In genomic region chr10:69800665-69801064, GRCh38 we compare ENCODE assay signal across 13 cellular contexts. TPM values are rescaled to one million over a fixed set of nuclear protein-coding genes. Genes with fewer than 3 reads are reported as not detected.
DNase-seq lines count a peak whose midpoint lies in the region; ATAC-seq, FAIRE-seq and TF ChIP-seq lines count a peak whose summit lies in the region.
"Had no signal": no experiment of that assay in that cellular context is flagged by ENCODE, and none has a peak within 500 bp of the region (broad histone marks: within the 10 kb centered on the region; RNA-seq: fewer than 3 reads in every experiment).

No MANE protein-coding gene starts in this region.

- H2BK15ac ChIP-seq in H1 (ENCODE audit: low read length) = no peak overlapping the region

- no peak overlapping the region for H2AFZ ChIP-seq in H1 (ENCODE audit: low read length)

- H3K4me3 ChIP-seq in CD4-positive, alpha-beta memory T cell (ENCODE audit: low read length in 2 of 2) = no peak overlapping the region
- H3K4me3 ChIP-seq in HUES6 (ENCODE audit: low read depth, low read length) = peak overlapping the region; percentile 82; the same call in 1 of the 2 replicates
- H3K4me3 ChIP-seq in H1 (ENCODE audit: extremely low read depth in 1 of 4, insufficient read depth in 2 of 4, low read depth in 3 of 4, low read length in 4 of 4) = peak overlapping the region in 2 of 4 experiments; percentile 65 to 68; a peak in 4 of 8 replicates
- no peak overlapping the region for H3K4me3 ChIP-seq in suprapubic skin

- TF ChIP-seq POLR2A in H1 (IDR thresholded peaks at IDR 0.05; ENCODE audit: control extremely low read depth in 1 of 2, low read depth in 2 of 2, low read length in 2 of 2) = no peak
- no peak for TF ChIP-seq POLR2A in suprapubic skin (IDR thresholded peaks at IDR 0.05)

- H3K9ac ChIP-seq in HUES6 (ENCODE audit: low read length) = no peak overlapping the region
- H3K9ac ChIP-seq in H1 (replicated peaks in 1 of 4; ENCODE audit: extremely low read depth in 1 of 4, low read depth in 3 of 4, low read length in 3 of 4) = no peak overlapping the region

- no peak overlapping the region for H3K27ac Mint-ChIP-seq in CD4-positive, alpha-beta memory T cell
- peak overlapping the region; percentile 58 for H3K27ac Mint-ChIP-seq in nephron progenitor cell
- H3K27ac Mint-ChIP-seq: activated CD4-positive, alpha-beta T cell treated with anti-CD3 and anti-CD28 coated beads, Interleukin-2, amount 10 ng/mL, durations not matched to agents 7 days and 5 days had no signal

- H3K23ac ChIP-seq in H1 (ENCODE audit: insufficient read length) = no peak overlapping the region

- no peak overlapping the region for H2BK120ac ChIP-seq in H1 (replicated peaks; ENCODE audit: low read depth, low read length)

- H3K79me2 ChIP-seq in H1 (ENCODE audit: control insufficient read depth in 1 of 2, insufficient read depth in 2 of 2, low read length in 2 of 2) = no peaks in the 10 kb centered on the region

- no peak overlapping the region for H2BK5ac ChIP-seq in H1 (ENCODE audit: low read depth, low read length)

- no peak overlapping the region for H4K5ac ChIP-seq in H1 (ENCODE audit: insufficient read length, low read depth, low read length)

- H3K4me1 Mint-ChIP-seq in CD4-positive, alpha-beta memory T cell = peaks cover 2 to 16% (median 9%) of the 10 kb centered on the region in 4 donors
- H3K4me1 Mint-ChIP-seq in nephron progenitor cell = peaks cover 50% of the 10 kb centered on the region

- TF ChIP-seq EP300 in H1 (IDR thresholded peaks at IDR 0.05; ENCODE audit: borderline replicate concordance in 1 of 2, low read depth in 2 of 2, low read length in 2 of 2) (no peak), suprapubic skin (IDR thresholded peaks at IDR 0.05) (no peak)

- H2BK20ac ChIP-seq in H1 (ENCODE audit: low read length) = no peak overlapping the region

- no peaks in the 10 kb centered on the region for H3K9me3 ChIP-seq in CD4-positive, alpha-beta memory T cell (ENCODE audit: control insufficient read depth in 1 of 2, low read length in 2 of 2)
- H3K9me3 ChIP-seq in HUES6 (ENCODE audit: control insufficient read depth, insufficient read depth, low read depth, low read length) (peaks cover 9% of the 10 kb centered on the region), H1 (ENCODE audit: insufficient read depth in 2 of 2, low read depth in 1 of 2, low read length in 1 of 2) (peaks cover 0 to 4% of the 10 kb centered on the region in 2 experiments; a peak in 1 of 4 replicates), suprapubic skin (no peaks in the 10 kb centered on the region)

- H3K79me1 ChIP-seq in H1 (ENCODE audit: low read depth, low read length) = no peaks in the 10 kb centered on the region

- DNase-seq in CD4-positive, alpha-beta memory T cell = no peak
- DNase-seq in H1 (ENCODE audit: low read depth in 1 of 2, low spot score in 2 of 2) = no peak
- DNase-seq in nephron progenitor cell = no peak
- no peak for DNase-seq in suprapubic skin (ENCODE audit: low spot score in 2 of 2)
- DNase-seq: cerebellar nuclear complex; effector memory CD4-positive, alpha-beta T cell; NCI-H1092 treated with DMSO at 0.1 percent for 48 hours; NCI-H510A had no signal

- no peak overlapping the region for H2BK12ac ChIP-seq in H1 (ENCODE audit: low read depth, low read length)

- no peak overlapping the region for H3K14ac ChIP-seq in H1 (ENCODE audit: insufficient read length)

- H3K36me3 ChIP-seq in CD4-positive, alpha-beta memory T cell (ENCODE audit: insufficient read depth, low read length) = no peaks in the 10 kb centered on the region
- H3K36me3 ChIP-seq in HUES6 (ENCODE audit: control insufficient read depth, insufficient read depth, low read length) = no peaks in the 10 kb centered on the region
- H3K36me3 ChIP-seq in H1 (ENCODE audit: control insufficient read depth in 2 of 4, insufficient read depth in 4 of 4, low read length in 3 of 4) = no peaks in the 10 kb centered on the region
- H3K36me3 ChIP-seq in suprapubic skin = no peaks in the 10 kb centered on the region

- no peak overlapping the region for H3K4ac ChIP-seq in H1 (replicated peaks; ENCODE audit: insufficient read length, low read depth, low read length)

- peak overlapping the region in 5 of 8 donors; percentile 47 to 74 (median 60) for H3K4me3 Mint-ChIP-seq in CD4-positive, alpha-beta memory T cell
- peak overlapping the region; percentile 88 for H3K4me3 Mint-ChIP-seq in nephron progenitor cell
- H3K4me3 Mint-ChIP-seq: activated CD4-positive, alpha-beta T cell treated with anti-CD3 and anti-CD28 coated beads, Interleukin-2, amount 10 ng/mL, durations not matched to agents 7 days and 5 days had no signal

- no peak for ATAC-seq in SK-N-SH treated with all-trans-retinoic acid at 6 μM for 48 hours
- no peak for ATAC-seq in esophagus mucosa
- no peak for ATAC-seq in HG03432 (IDR thresholded peaks at IDR 0.05; ENCODE audit: unreplicated experiment)

- H3K27ac ChIP-seq in CD4-positive, alpha-beta memory T cell (ENCODE audit: low read depth, low read length) = no peak overlapping the region
- H3K27ac ChIP-seq in HUES6 (ENCODE audit: low read depth, low read length) (no peak overlapping the region), H1 (ENCODE audit: low read depth, low read length) (no peak overlapping the region), suprapubic skin (no peak overlapping the region)

- peaks cover 0 to 5% (median 2%) of the 10 kb centered on the region in 8 donors for H3K9me3 Mint-ChIP-seq in CD4-positive, alpha-beta memory T cell
- peaks cover 11% of the 10 kb centered on the region for H3K9me3 Mint-ChIP-seq in nephron progenitor cell

- H4K91ac ChIP-seq in H1 (replicated peaks; ENCODE audit: insufficient read length, low read length) = no peak overlapping the region

- H3K4me1 ChIP-seq in CD4-positive, alpha-beta memory T cell (ENCODE audit: insufficient read depth, low read length) = peaks cover 10% of the 10 kb centered on the region
- H3K4me1 ChIP-seq in HUES6 (ENCODE audit: control insufficient read depth, insufficient read depth, low read length) = peaks cover 30% of the 10 kb centered on the region
- peaks cover 0 to 8% (median 4%) of the 10 kb centered on the region in 4 experiments; a peak in 4 of 7 replicates for H3K4me1 ChIP-seq in H1 (replicated peaks in 1 of 4; ENCODE audit: control insufficient read depth in 3 of 4, insufficient read depth in 4 of 4, low read length in 3 of 4)
- H3K4me1 ChIP-seq in suprapubic skin = peaks cover 24% of the 10 kb centered on the region

- no peak overlapping the region for H2AK5ac ChIP-seq in H1 (ENCODE audit: low read depth, low read length)

- 45% methylated on average over 2 of the region's 2 CpGs; no CpG with 5 or more reads in 1 of the 2 experiments for WGBS in H1 (ENCODE audit: extremely low coverage in 1 of 2, insufficient coverage in 1 of 2, insufficient read length in 1 of 2, insufficient replicate concordance in 2 of 2, low coverage in 1 of 2, low lambda C conversion rate in 2 of 2, missing lambda C conversion rate in 1 of 2), 2 experiments
- 90% methylated on average over 2 of the region's 2 CpGs for WGBS in suprapubic skin

- peaks cover 30 to 56% of the 10 kb centered on the region in 2 donors for H3K27me3 Mint-ChIP-seq in CD4-positive, alpha-beta memory T cell
- H3K27me3 Mint-ChIP-seq in nephron progenitor cell (ENCODE audit: low read depth, poor library complexity) = peaks cover 59% of the 10 kb centered on the region

- no peak overlapping the region for H3K18ac ChIP-seq in H1 (ENCODE audit: extremely low read depth, low read length)

- H3K27me3 ChIP-seq in CD4-positive, alpha-beta memory T cell (ENCODE audit: insufficient read depth, low read length) = peaks cover 20% of the 10 kb centered on the region
- H3K27me3 ChIP-seq in HUES6 (ENCODE audit: control insufficient read depth, insufficient read depth, low read length) (peaks cover 38% of the 10 kb centered on the region), H1 (replicated peaks in 1 of 4; ENCODE audit: control insufficient read depth in 3 of 4, extremely low read depth in 1 of 4, insufficient read depth in 3 of 4, low read length in 3 of 4) (peaks cover 10 to 34% (median 24%) of the 10 kb centered on the region in 4 experiments; a peak in 6 of 7 replicates), suprapubic skin (peaks cover 22% of the 10 kb centered on the region)

- peaks cover 15% of the 10 kb centered on the region for H3K23me2 ChIP-seq in H1 (ENCODE audit: low read depth, low read length)

- no peak for FAIRE-seq in H1 (lab: Jason Lieb, UNC)

- H4K20me1 ChIP-seq in H1 (replicated peaks in 1 of 2; ENCODE audit: control insufficient read depth in 1 of 2, insufficient read depth in 2 of 2, low read length in 2 of 2) = peaks cover 0 to 8% of the 10 kb centered on the region in 2 experiments

- H3K36me3 Mint-ChIP-seq in CD4-positive, alpha-beta memory T cell = no peaks in the 10 kb centered on the region
- peaks cover 3% of the 10 kb centered on the region for H3K36me3 Mint-ChIP-seq in nephron progenitor cell (ENCODE audit: low read depth)

- no peak overlapping the region for H3K56ac ChIP-seq in H1 (replicated peaks; ENCODE audit: insufficient read length, low read depth, low read length)

- POLR2A ChIA-PET in CD4-positive, alpha-beta memory T cell (lab: Charles Lee; ENCODE audit: partially characterized antibody) = no interaction called here
- POLR2A ChIA-PET in H1 (lab: Charles Lee; ENCODE audit: partially characterized antibody) = interaction anchor here (0.6 to 0.8 kb wide), 3 partner anchors 29 to 258 kb away, joined by 3 read pairs; no protein-coding TSS in a partner anchor

- TF ChIP-seq CTCF in H1 (IDR thresholded peaks at IDR 0.05; ENCODE audit: control extremely low read depth in 1 of 3, insufficient read depth in 1 of 3, low read depth in 1 of 3, low read length in 3 of 3) = no peak
- TF ChIP-seq CTCF in nephron progenitor cell (IDR thresholded peaks at IDR 0.05) = no peak
- TF ChIP-seq CTCF in suprapubic skin (IDR thresholded peaks at IDR 0.05) = no peak

- CTCF ChIA-PET in CD4-positive, alpha-beta memory T cell (lab: Charles Lee; ENCODE audit: partially characterized antibody) = interaction anchor here (1.0 kb wide), 1 partner anchor 11 kb away, joined by 3 read pairs; no protein-coding TSS in a partner anchor
- CTCF ChIA-PET in H1 (lab: Charles Lee; ENCODE audit: partially characterized antibody) = interaction anchor here (0.9 to 40.6 kb wide), 29 partner anchors 9 to 285 kb away, joined by 3 to 958 read pairs (median 4); no protein-coding TSS in a partner anchor

- no peak overlapping the region for H4K8ac ChIP-seq in H1 (ENCODE audit: extremely low read depth, insufficient read depth, low read length)

- TF ChIP-seq RAD21 in H1 (IDR thresholded peaks at IDR 0.05 in 1 of 2, conservative IDR thresholded peaks at IDR 0.05 in 1 of 2; ENCODE audit: low read depth in 2 of 2, low read length in 2 of 2) = no peak

- intact Hi-C loops in CD4-positive, alpha-beta memory T cell (cut with micrococcal nuclease) = loop anchor here (2.0 kb wide), 1 partner anchor 286 kb away; no protein-coding TSS in a partner anchor

- H3K4me2 ChIP-seq in H1 (ENCODE audit: insufficient read depth in 1 of 2, low read depth in 2 of 2, low read length in 2 of 2) = peak overlapping the region; percentile 90 to 100; a peak in 3 of 4 replicates

RNA-seq across cellular contexts. Expression of gene COL13A1, which starts 1.0 kb away (rescaled TPM):
- total RNA-seq in CD4-positive, alpha-beta memory T cell = not detected
- polyA plus RNA-seq in CD4-positive, alpha-beta memory T cell = not detected
- 4.5 and 5.2 TPM in 2 replicates for total RNA-seq in H1 (2021; fragmentation: NEBNext Ultra II Directional; extraction: Animal tissue kit (Norgen Biotek cat#: 25700))
- polyA plus RNA-seq in H1 (2011; rRNA removed) = 2.6 and 3.7 TPM in 2 replicates
- polyA plus RNA-seq in H1 (2011; cell fraction: cytosol; rRNA removed) = 6.7 TPM
- 13.5 TPM for polyA plus RNA-seq in H1 (2011; cell fraction: nucleus; rRNA removed)
- polyA plus RNA-seq in H1 (2012, experiment 1 of 2) = 3.5 to 4.3 TPM (median 3.7 TPM) in 4 replicates
- polyA plus RNA-seq in H1 (2012, experiment 2 of 2) = 1.0 TPM
- 7.6 TPM for polyA plus RNA-seq in H1 (2013, experiment 1 of 2)
- polyA plus RNA-seq in H1 (2013, experiment 2 of 2) = 6.3 TPM
- polyA minus RNA-seq in H1 (2011; rRNA and poly(A)+ RNA removed) = 1.7 and 4.2 TPM in 2 replicates
- 0.95 TPM for polyA minus RNA-seq in H1 (2011; cell fraction: cytosol; rRNA and poly(A)+ RNA removed)
- polyA minus RNA-seq in H1 (2011; cell fraction: nucleus; rRNA and poly(A)+ RNA removed) = 11.5 TPM
- total RNA-seq in esophagus mucosa = 0.92 TPM
- total RNA-seq in suprapubic skin = 1 to 10 TPM in 2 of 4 donors, under 1 TPM in 2; 0.42 to 3.4 (median 1.5) TPM
- total RNA-seq: activated CD4-positive, alpha-beta T cell treated with anti-CD3 and anti-CD28 coated beads, Interleukin-2, amount 10 ng/mL, durations not matched to agents 7 days and 5 days had no signal
